In the genomic region with DNA sequence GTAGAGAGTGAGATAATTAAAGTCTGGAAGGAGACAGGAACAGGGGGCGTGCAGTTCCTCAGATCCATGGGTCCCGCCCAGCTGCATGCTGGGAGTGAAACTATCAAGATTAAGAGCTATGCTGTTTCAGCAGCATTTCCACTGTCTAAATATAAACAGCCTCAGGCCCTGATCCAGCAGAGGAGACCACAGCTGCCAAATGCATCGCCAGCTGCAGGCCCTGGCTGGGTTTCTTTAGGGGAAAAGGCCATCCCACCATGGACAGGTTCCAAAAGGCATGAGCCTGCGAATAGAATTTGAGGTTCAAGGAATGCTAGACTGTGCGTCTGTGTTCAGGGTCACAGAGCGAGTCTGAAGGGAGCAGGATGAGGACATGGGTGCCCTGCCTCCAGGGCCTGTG, we compare ENCODE assay signal across 22 cellular contexts.
DNase-seq lines count a peak whose midpoint lies in the region; ATAC-seq, FAIRE-seq and TF ChIP-seq lines count a peak whose summit lies in the region.
"Had no signal": no experiment of that assay in that cellular context is flagged by ENCODE, and none has a peak within 500 bp of the region (broad histone marks: within the 10 kb centered on the region; RNA-seq: fewer than 3 reads in every experiment).

No MANE protein-coding gene starts in this region.

- TF ChIP-seq EP300 in HepG2 (IDR thresholded peaks at IDR 0.05; ENCODE audit: low read depth in 2 of 2, low read length in 2 of 2) = no peak
- no peak for TF ChIP-seq EP300 in HepG2 (CRISPR knock-in tag; IDR thresholded peaks at IDR 0.05; ENCODE audit: borderline replicate concordance)

- CTCF ChIA-PET in HepG2 (lab: Yijun Ruan, JAX; ENCODE audit: low intra/inter-chr PET ratio, low total read pairs) = no interaction called here

- in situ Hi-C loops in HepG2 (cut with HindIII; ENCODE audit: extremely low pct_ligation_motif_present, low pct_unique_long_range_greater_than_20kb) = no loop called here

- POLR2A ChIA-PET in HepG2 (lab: Yijun Ruan, JAX) = no interaction called here

- no TSS peak for BruUV-seq in HepG2 (replicated peaks; lab: Mats Ljungman, UMichigan)

- peaks cover 43% of the 10 kb centered on the region for H3K4me1 Mint-ChIP-seq in brain
- H3K4me1 Mint-ChIP-seq: CD4-positive, CD25-positive, alpha-beta regulatory T cell had no signal

- no peak for FAIRE-seq in HepG2 (lab: Jason Lieb, UNC)

- TF ChIP-seq CTCF in liver (IDR thresholded peaks at IDR 0.05; ENCODE audit: low read depth, low read length, missing input control) = no peak
- TF ChIP-seq CTCF in HepG2 (CRISPR knock-in tag; IDR thresholded peaks at IDR 0.05) = no peak
- no peak for TF ChIP-seq CTCF in brain (conservative IDR thresholded peaks at IDR 0.05)
- no peak for TF ChIP-seq CTCF in upper lobe of right lung (IDR thresholded peaks at IDR 0.05)

- no peak overlapping the region for H2AFZ ChIP-seq in HepG2 (ENCODE audit: low read length)

- H3K4me3 Mint-ChIP-seq in brain = no peak overlapping the region
- H3K4me3 Mint-ChIP-seq: CD4-positive, CD25-positive, alpha-beta regulatory T cell; nephron progenitor cell had no signal

- peak overlapping the region; percentile 38 to 84 (median 41) for H3K27ac Mint-ChIP-seq in brain

- no peaks in the 10 kb centered on the region for H3K9me3 Mint-ChIP-seq in brain
- H3K9me3 Mint-ChIP-seq: nephron progenitor cell had no signal

- ATAC-seq in HepG2 (no peak), upper lobe of right lung (peak; percentile 27), HG02610 (IDR thresholded peaks at IDR 0.05; ENCODE audit: unreplicated experiment) (no peak), HG03432 (IDR thresholded peaks at IDR 0.05; ENCODE audit: unreplicated experiment) (no peak)
- ATAC-seq: body of pancreas had no signal

- peaks cover 0 to 3% (median 0%) of the 10 kb centered on the region in 4 donors for H3K4me1 ChIP-seq in liver (ENCODE audit: control insufficient read depth in 4 of 4, insufficient read depth in 4 of 4, low read length in 3 of 4)
- H3K4me1 ChIP-seq in HepG2 (ENCODE audit: insufficient read depth, low read length) = no peaks in the 10 kb centered on the region
- H3K4me1 ChIP-seq in upper lobe of right lung = no peaks in the 10 kb centered on the region
- H3K4me1 ChIP-seq: body of pancreas had no signal

- H3K4me3 ChIP-seq in liver (ENCODE audit: low read depth in 1 of 3, low read length in 3 of 3) (no peak overlapping the region), HepG2 (replicated peaks in 1 of 3; ENCODE audit: insufficient read depth in 1 of 3, low read depth in 2 of 3, low read length in 3 of 3) (no peak overlapping the region), upper lobe of right lung (no peak overlapping the region)
- H3K4me3 ChIP-seq: body of pancreas had no signal

- H3K9ac ChIP-seq in liver (ENCODE audit: low read depth in 1 of 2, low read length in 2 of 2) (no peak overlapping the region), HepG2 (ENCODE audit: insufficient read depth, low read depth, low read length) (no peak overlapping the region)

- no peak overlapping the region for H3K4me2 ChIP-seq in HepG2 (ENCODE audit: low read depth, low read length)

- H3K36me3 ChIP-seq in liver (ENCODE audit: control insufficient read depth in 4 of 4, insufficient read depth in 3 of 4, low read depth in 1 of 4, low read length in 3 of 4) (no peaks in the 10 kb centered on the region), HepG2 (replicated peaks in 1 of 2; ENCODE audit: control insufficient read depth in 1 of 2, insufficient read depth in 2 of 2, low read length in 2 of 2) (no peaks in the 10 kb centered on the region), upper lobe of right lung (no peaks in the 10 kb centered on the region)

- no peaks in the 10 kb centered on the region for H3K36me3 Mint-ChIP-seq in brain
- H3K36me3 Mint-ChIP-seq: CD4-positive, CD25-positive, alpha-beta regulatory T cell had no signal

- no peak for TF ChIP-seq RAD21 in liver (IDR thresholded peaks at IDR 0.05)
- no peak for TF ChIP-seq RAD21 in HepG2 (CRISPR knock-in tag; IDR thresholded peaks at IDR 0.05)

- intact Hi-C loops in HepG2 (cut with micrococcal nuclease; ENCODE audit: unreplicated experiment) (no loop called here), upper lobe of right lung (cut with DNase I) (no loop called here)

- no peaks in the 10 kb centered on the region for H3K27me3 ChIP-seq in liver (ENCODE audit: control insufficient read depth in 4 of 4, insufficient read depth in 4 of 4, low read length in 3 of 4)
- peaks cover 0 to 29% of the 10 kb centered on the region in 2 experiments; a peak in 3 of 5 replicates for H3K27me3 ChIP-seq in HepG2 (ENCODE audit: control insufficient read depth in 1 of 2, insufficient read depth in 2 of 2, low read length in 2 of 2)
- H3K27me3 ChIP-seq in upper lobe of right lung = no peaks in the 10 kb centered on the region
- H3K27me3 ChIP-seq: body of pancreas had no signal

- no peaks in the 10 kb centered on the region for H3K79me2 ChIP-seq in HepG2 (ENCODE audit: insufficient read depth, low read length)

- H3K27me3 Mint-ChIP-seq in brain = peaks cover 3% of the 10 kb centered on the region
- H3K27me3 Mint-ChIP-seq: CD4-positive, CD25-positive, alpha-beta regulatory T cell had no signal

- TF ChIP-seq POLR2A in HepG2 (IDR thresholded peaks at IDR 0.05; ENCODE audit: insufficient read depth in 1 of 2, low read depth in 2 of 2, low read length in 2 of 2) = no peak

- H3K27ac ChIP-seq in liver (ENCODE audit: low read depth in 1 of 2, low read length in 2 of 2) = peak overlapping the region in 1 of 2 donors; percentile 13
- no peak overlapping the region for H3K27ac ChIP-seq in HepG2 (ENCODE audit: extremely low read length, insufficient read depth, low read length)
- no peak overlapping the region for H3K27ac ChIP-seq in upper lobe of right lung
- H3K27ac ChIP-seq: body of pancreas, epithelial cell of prostate had no signal

- H4K20me1 ChIP-seq in HepG2 (ENCODE audit: insufficient read depth, low read length) = no peaks in the 10 kb centered on the region

- WGBS in liver = 73% methylated on average over 6 of the region's 6 CpGs
- 7% methylated on average over 5 of the region's 6 CpGs for WGBS in HepG2 (ENCODE audit: low lambda C conversion rate)

- H3K9me3 ChIP-seq in liver (ENCODE audit: control insufficient read depth in 4 of 4, low read length in 3 of 4) (no peaks in the 10 kb centered on the region), HepG2 (ENCODE audit: low read length) (no peaks in the 10 kb centered on the region), upper lobe of right lung (no peaks in the 10 kb centered on the region)
- H3K9me3 ChIP-seq: body of pancreas had no signal

- DNase-seq in HepG2 (ENCODE audit: low spot score) (no peak), medulla oblongata (ENCODE audit: extremely low spot score) (peak; percentile 63), upper lobe of right lung (no peak), DMS53 treated with DMSO at 0.1 percent for 48 hours (lab: John Stamatoyannopoulos, UW; ENCODE audit: unreplicated experiment) (no peak)
- DNase-seq: ACHN; activated CD4-positive, alpha-beta T cell treated with anti-CD3 and anti-CD28 coated beads, Interleukin-2, amount 50 U/mL, for 4 hours; activated naive CD4-positive, alpha-beta T cell treated with Interleukin-2 at 50 U/mL for 16 hours; body of pancreas; CD4-positive, CD25-positive, alpha-beta regulatory T cell; foreskin melanocyte; mammary epithelial cell; NCI-H1694 treated with DMSO at 0.1 percent for 48 hours; NCI-H226; nephron progenitor cell; retina; stimulated activated naive CD4-positive, alpha-beta T cell; T-helper 1 cell had no signal

TF ChIP-seq in liver, 16 proteins besides CTCF, POLR2A, EP300 and RAD21 (continues in another document):
- TF ChIP-seq EGR1 (IDR thresholded peaks at IDR 0.05; ENCODE audit: low read depth in 2 of 2) (no peak), RXRA (IDR thresholded peaks at IDR 0.05) (peak in 1 of 2 donors; percentile 37), YY1 (IDR thresholded peaks at IDR 0.05) (no peak), FOXA2 (IDR thresholded peaks at IDR 0.05) (no peak), FOXA1 (IDR thresholded peaks at IDR 0.05) (no peak), NR2F2 (IDR thresholded peaks at IDR 0.05) (peak; percentile 72)
- TF ChIP-seq, protein P1, sequence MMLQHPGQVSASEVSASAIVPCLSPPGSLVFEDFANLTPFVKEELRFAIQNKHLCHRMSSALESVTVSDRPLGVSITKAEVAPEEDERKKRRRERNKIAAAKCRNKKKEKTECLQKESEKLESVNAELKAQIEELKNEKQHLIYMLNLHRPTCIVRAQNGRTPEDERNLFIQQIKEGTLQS (IDR thresholded peaks at IDR 0.05) = no peak
- TF ChIP-seq, protein P2, sequence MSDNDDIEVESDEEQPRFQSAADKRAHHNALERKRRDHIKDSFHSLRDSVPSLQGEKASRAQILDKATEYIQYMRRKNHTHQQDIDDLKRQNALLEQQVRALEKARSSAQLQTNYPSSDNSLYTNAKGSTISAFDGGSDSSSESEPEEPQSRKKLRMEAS (IDR thresholded peaks at IDR 0.05) = no peak

TF ChIP-seq in HepG2, 621 proteins besides CTCF, POLR2A, EP300 and RAD21 (continues in another document):
- TF ChIP-seq MAFG (CRISPR knock-in tag; IDR thresholded peaks at IDR 0.05) (no peak), CAMTA2 (CRISPR knock-in tag; IDR thresholded peaks at IDR 0.05; ENCODE audit: borderline replicate concordance) (no peak), ZNF720 (CRISPR knock-in tag; IDR thresholded peaks at IDR 0.05) (no peak), ZNF124 (CRISPR knock-in tag; IDR thresholded peaks at IDR 0.05) (no peak), ZNF768 (CRISPR knock-in tag; IDR thresholded peaks at IDR 0.05) (no peak), SNRNP70 (IDR thresholded peaks at IDR 0.05; ENCODE audit: low read depth, low read length) (no peak), SRY (CRISPR knock-in tag; IDR thresholded peaks at IDR 0.05) (no peak), HES4 (CRISPR knock-in tag; IDR thresholded peaks at IDR 0.05; ENCODE audit: borderline replicate concordance) (no peak)
- TF ChIP-seq, protein P3, sequence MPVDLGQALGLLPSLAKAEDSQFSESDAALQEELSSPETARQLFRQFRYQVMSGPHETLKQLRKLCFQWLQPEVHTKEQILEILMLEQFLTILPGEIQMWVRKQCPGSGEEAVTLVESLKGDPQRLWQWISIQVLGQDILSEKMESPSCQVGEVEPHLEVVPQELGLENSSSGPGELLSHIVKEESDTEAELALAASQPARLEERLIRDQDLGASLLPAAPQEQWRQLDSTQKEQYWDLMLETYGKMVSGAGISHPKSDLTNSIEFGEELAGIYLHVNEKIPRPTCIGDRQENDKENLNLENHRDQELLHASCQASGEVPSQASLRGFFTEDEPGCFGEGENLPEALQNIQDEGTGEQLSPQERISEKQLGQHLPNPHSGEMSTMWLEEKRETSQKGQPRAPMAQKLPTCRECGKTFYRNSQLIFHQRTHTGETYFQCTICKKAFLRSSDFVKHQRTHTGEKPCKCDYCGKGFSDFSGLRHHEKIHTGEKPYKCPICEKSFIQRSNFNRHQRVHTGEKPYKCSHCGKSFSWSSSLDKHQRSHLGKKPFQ (CRISPR knock-in tag; IDR thresholded peaks at IDR 0.05; ENCODE audit: insufficient replicate concordance) = no peak
